In the genomic region with DNA sequence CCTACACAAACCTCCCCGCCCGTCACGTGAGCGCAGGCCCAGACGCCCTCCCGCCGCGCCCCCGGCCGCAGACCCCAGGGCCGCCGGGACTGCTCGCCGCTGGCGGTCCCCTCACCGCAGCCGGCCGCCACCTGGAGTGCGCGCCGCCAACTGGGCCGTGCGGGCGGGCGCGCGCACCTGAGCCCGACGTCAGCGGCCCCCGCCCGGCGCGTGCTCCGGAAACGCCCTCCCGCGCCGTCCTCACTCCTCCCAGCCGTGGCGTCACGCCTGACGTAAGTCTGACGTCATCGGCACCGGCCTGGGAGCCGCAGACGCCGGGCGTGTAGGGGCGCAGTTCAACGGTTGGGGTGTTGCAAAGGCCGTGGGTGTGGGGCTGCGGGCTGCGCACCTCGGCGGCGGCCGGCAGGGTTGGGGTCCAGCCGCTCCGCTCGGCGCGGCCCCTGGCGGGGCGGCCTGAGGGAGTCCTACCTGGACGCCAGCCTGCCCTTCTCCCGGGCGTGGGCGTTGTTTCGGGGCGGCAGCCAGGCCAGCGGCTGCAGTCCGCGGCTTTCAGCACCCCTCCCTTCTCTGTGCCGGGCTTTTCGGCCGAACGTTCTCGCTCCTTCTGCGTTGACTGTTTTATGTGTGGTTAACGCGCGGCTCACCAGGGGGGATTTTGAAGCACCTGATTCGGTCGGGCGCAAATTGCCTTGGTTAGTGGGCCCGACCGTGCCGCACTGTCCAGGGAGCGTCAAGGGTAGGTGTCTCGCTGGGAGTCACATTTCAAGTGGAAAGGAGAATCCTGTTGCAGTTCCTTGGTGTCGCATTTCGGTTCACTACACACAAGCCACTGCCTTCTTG, we compare ENCODE assay signal across 1 cellular context.
TF ChIP-seq lines count a peak whose summit lies in the region.

A gene (minus strand): TSS at position 155 of the 840 bp plus-strand sequence. CDS start 956 bp downstream, outside the sequence.

TF ChIP-seq in HCT116, 20 proteins besides CTCF, POLR2A, EP300 and RAD21 (continued from another document):
- TF ChIP-seq, protein P1, sequence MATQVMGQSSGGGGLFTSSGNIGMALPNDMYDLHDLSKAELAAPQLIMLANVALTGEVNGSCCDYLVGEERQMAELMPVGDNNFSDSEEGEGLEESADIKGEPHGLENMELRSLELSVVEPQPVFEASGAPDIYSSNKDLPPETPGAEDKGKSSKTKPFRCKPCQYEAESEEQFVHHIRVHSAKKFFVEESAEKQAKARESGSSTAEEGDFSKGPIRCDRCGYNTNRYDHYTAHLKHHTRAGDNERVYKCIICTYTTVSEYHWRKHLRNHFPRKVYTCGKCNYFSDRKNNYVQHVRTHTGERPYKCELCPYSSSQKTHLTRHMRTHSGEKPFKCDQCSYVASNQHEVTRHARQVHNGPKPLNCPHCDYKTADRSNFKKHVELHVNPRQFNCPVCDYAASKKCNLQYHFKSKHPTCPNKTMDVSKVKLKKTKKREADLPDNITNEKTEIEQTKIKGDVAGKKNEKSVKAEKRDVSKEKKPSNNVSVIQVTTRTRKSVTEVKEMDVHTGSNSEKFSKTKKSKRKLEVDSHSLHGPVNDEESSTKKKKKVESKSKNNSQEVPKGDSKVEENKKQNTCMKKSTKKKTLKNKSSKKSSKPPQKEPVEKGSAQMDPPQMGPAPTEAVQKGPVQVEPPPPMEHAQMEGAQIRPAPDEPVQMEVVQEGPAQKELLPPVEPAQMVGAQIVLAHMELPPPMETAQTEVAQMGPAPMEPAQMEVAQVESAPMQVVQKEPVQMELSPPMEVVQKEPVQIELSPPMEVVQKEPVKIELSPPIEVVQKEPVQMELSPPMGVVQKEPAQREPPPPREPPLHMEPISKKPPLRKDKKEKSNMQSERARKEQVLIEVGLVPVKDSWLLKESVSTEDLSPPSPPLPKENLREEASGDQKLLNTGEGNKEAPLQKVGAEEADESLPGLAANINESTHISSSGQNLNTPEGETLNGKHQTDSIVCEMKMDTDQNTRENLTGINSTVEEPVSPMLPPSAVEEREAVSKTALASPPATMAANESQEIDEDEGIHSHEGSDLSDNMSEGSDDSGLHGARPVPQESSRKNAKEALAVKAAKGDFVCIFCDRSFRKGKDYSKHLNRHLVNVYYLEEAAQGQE (IDR thresholded peaks at IDR 0.05; ENCODE audit: low read depth) = no peak
